1 cellular context compared by ENCODE assay signal in genomic region chr9:15306757-15307522, GRCh38.
TF ChIP-seq lines count a peak whose summit lies in the region.

Gene TTC39B (minus strand): TSS chr9:15307216. CDS start chr9:15307125, 91 bp downstream.

TF ChIP-seq in HepG2, 621 proteins besides CTCF, POLR2A, EP300 and RAD21 (continued from another document):
- TF ChIP-seq UBTF (CRISPR knock-in tag; IDR thresholded peaks at IDR 0.05) (peak; percentile 87), KDM6A (CRISPR knock-in tag; IDR thresholded peaks at IDR 0.05; ENCODE audit: low read depth) (no peak), ZNF225 (CRISPR knock-in tag; IDR thresholded peaks at IDR 0.05) (peak; percentile 9; the same call in 1 of the 2 replicates), HIVEP1 (CRISPR knock-in tag; IDR thresholded peaks at IDR 0.05) (no peak; the same call in 1 of the 2 replicates), PAWR (CRISPR knock-in tag; IDR thresholded peaks at IDR 0.05; ENCODE audit: borderline replicate concordance) (0 out of 2 replicates have a peak, but pooled peaks have one; percentile 39), ZSCAN22 (CRISPR knock-in tag; IDR thresholded peaks at IDR 0.05) (peak; percentile 41; the same call in 1 of the 2 replicates), SRSF1 (optimal IDR thresholded peaks at IDR 0.05; ENCODE audit: low read depth, low read length) (peak; percentile 77), ZNF274 (CRISPR knock-in tag; IDR thresholded peaks at IDR 0.05) (0 out of 2 replicates have a peak, but pooled peaks have one; percentile 43), PHF20 (CRISPR knock-in tag; IDR thresholded peaks at IDR 0.05) (peak; percentile 59), TCF7L2 (IDR thresholded peaks at IDR 0.05; ENCODE audit: low read depth, low read length) (no peak), MIXL1 (CRISPR knock-in tag; IDR thresholded peaks at IDR 0.05) (0 out of 2 replicates have a peak, but pooled peaks have one; percentile 9), ZNF670 (CRISPR knock-in tag; IDR thresholded peaks at IDR 0.05; ENCODE audit: borderline replicate concordance) (0 out of 2 replicates have a peak, but pooled peaks have one; percentile 56), HOXA3 (CRISPR knock-in tag; IDR thresholded peaks at IDR 0.05) (peak; percentile 9), PHF5A (CRISPR knock-in tag; IDR thresholded peaks at IDR 0.05; ENCODE audit: low read depth, unreplicated experiment) (peak; percentile 20), ZNF230 (CRISPR knock-in tag; IDR thresholded peaks at IDR 0.05) (peak; percentile 93), SMAD3 (CRISPR knock-in tag; IDR thresholded peaks at IDR 0.05) (no peak), ZNF850 (CRISPR knock-in tag; conservative IDR thresholded peaks at IDR 0.05) (0 out of 2 replicates have a peak, but pooled peaks have one; percentile 77), MYNN (CRISPR knock-in tag; IDR thresholded peaks at IDR 0.05; ENCODE audit: low read depth) (no peak; the same call in 1 of the 2 replicates), SP4 (CRISPR knock-in tag; IDR thresholded peaks at IDR 0.05) (peak; percentile 78), ZNF598 (CRISPR knock-in tag; IDR thresholded peaks at IDR 0.05; ENCODE audit: borderline replicate concordance) (0 out of 2 replicates have a peak, but pooled peaks have one; percentile 13), KLF16 (CRISPR knock-in tag; IDR thresholded peaks at IDR 0.05) (peak in 1 of 2 experiments; percentile 55; a peak in 2 of 4 replicates), ZNF687 (CRISPR knock-in tag; IDR thresholded peaks at IDR 0.05) (peak; percentile 87), ZNF766 (CRISPR knock-in tag; IDR thresholded peaks at IDR 0.05; ENCODE audit: borderline replicate concordance) (peak; percentile 62; the same call in 1 of the 2 replicates), SMAD9 (CRISPR knock-in tag; IDR thresholded peaks at IDR 0.05) (no peak), RBAK (CRISPR knock-in tag; IDR thresholded peaks at IDR 0.05) (no peak), PRDM10 (CRISPR knock-in tag; IDR thresholded peaks at IDR 0.05; ENCODE audit: low read depth) (no peak), POLR2G (IDR thresholded peaks at IDR 0.05; ENCODE audit: low read depth, low read length) (peak; percentile 96), KAT8 (CRISPR knock-in tag; IDR thresholded peaks at IDR 0.05) (peak; percentile 48; the same call in 1 of the 2 replicates), ZSCAN20 (CRISPR knock-in tag; IDR thresholded peaks at IDR 0.05; ENCODE audit: borderline replicate concordance) (no peak), AHDC1 (CRISPR knock-in tag; IDR thresholded peaks at IDR 0.05; ENCODE audit: borderline replicate concordance) (peak; percentile 62; the same call in 1 of the 2 replicates), NCOR1 (IDR thresholded peaks at IDR 0.05; ENCODE audit: borderline replicate concordance, low read length) (peak; percentile 24; the same call in 1 of the 2 replicates), NCOA5 (CRISPR knock-in tag; IDR thresholded peaks at IDR 0.05) (no peak), PAX8 (CRISPR knock-in tag; IDR thresholded peaks at IDR 0.05; ENCODE audit: borderline replicate concordance) (0 out of 2 replicates have a peak, but pooled peaks have one; percentile 32), AKAP8 (CRISPR knock-in tag; IDR thresholded peaks at IDR 0.05) (no peak)
